17 cellular contexts compared by ENCODE assay signal in genomic region chr17:973053-973452, GRCh38. TPM values are rescaled to one million over a fixed set of nuclear protein-coding genes. Genes with fewer than 3 reads are reported as not detected.
DNase-seq lines count a peak whose midpoint lies in the region; ATAC-seq and TF ChIP-seq lines count a peak whose summit lies in the region.
"Had no signal": no experiment of that assay in that cellular context is flagged by ENCODE, and none has a peak within 500 bp of the region (broad histone marks: within the 10 kb centered on the region; RNA-seq: fewer than 3 reads in every experiment).

No MANE protein-coding gene starts in this region.

- DNase-seq in Calu3 (peak; percentile 16), NOMO-1 treated with dmso at 0.1 percent for 144 hours (lab: John Stamatoyannopoulos, UW; ENCODE audit: unreplicated experiment) (peak; percentile 53), nephron progenitor cell (no peak), D341Med (ENCODE audit: low spot score) (no peak), NCI-H2029 treated with DMSO at 0.1 percent for 48 hours (lab: John Stamatoyannopoulos, UW) (no peak), epidermal melanocyte (ENCODE audit: insufficient read length, low spot score) (no peak)
- DNase-seq: activated CD8-positive, alpha-beta memory T cell treated with anti-CD3 and anti-CD28 coated beads for 24 hours; adrenal gland; GF-D8; head of caudate nucleus; NCI-H1417 treated with DMSO at 0.1 percent for 48 hours; stimulated activated CD4-positive, alpha-beta T cell treated with anti-CD3 and anti-CD28 coated beads, Interleukin-15, amount 100 ng/mL, for 24 hours; stomach had no signal

- no peak for TF ChIP-seq CTCF in Calu3 (IDR thresholded peaks at IDR 0.05; ENCODE audit: unreplicated experiment)
- no peak for TF ChIP-seq CTCF in nephron progenitor cell (IDR thresholded peaks at IDR 0.05)

- H3K9me3 Mint-ChIP-seq in Calu3 (ENCODE audit: low read depth, unreplicated experiment): no peaks in the 10 kb centered on the region
- H3K9me3 Mint-ChIP-seq in nephron progenitor cell: peaks cover 14% of the 10 kb centered on the region
- H3K9me3 Mint-ChIP-seq: activated T-helper 2 cell treated with anti-CD3 and anti-CD28 coated beads, Interferon-gamma antibody, Interleukin-2, Interleukin-4, amounts not matched to agents 10 μg/mL and 5 μg/mL and 100 μg/mL, durations not matched to agents 14 hours and 24 hours and 36 hours had no signal

- no TSS peak for BruUV-seq in Calu3 (replicated peaks; lab: Mats Ljungman, UMichigan)

- H3K36me3 Mint-ChIP-seq in Calu3 (ENCODE audit: insufficient read depth, unreplicated experiment) (no peaks in the 10 kb centered on the region), nephron progenitor cell (ENCODE audit: low read depth) (peaks cover 66% of the 10 kb centered on the region)

- CTCF ChIA-PET in Calu3 (lab: Charles Lee): interaction anchor here (0.7 kb wide), 1 partner anchor 1386 kb away, joined by 3 read pairs; no protein-coding TSS in a partner anchor

- ATAC-seq in esophagus mucosa: peak; percentile 91
- ATAC-seq in HG03108 (IDR thresholded peaks at IDR 0.05; ENCODE audit: unreplicated experiment): no peak
- ATAC-seq: SK-N-SH treated with all-trans-retinoic acid at 6 μM for 48 hours had no signal

- intact Hi-C loops in Calu3 (cut with micrococcal nuclease; ENCODE audit: unreplicated experiment): no loop called here

- H3K27ac Mint-ChIP-seq in Calu3 (ENCODE audit: unreplicated experiment): no peak overlapping the region
- H3K27ac Mint-ChIP-seq in nephron progenitor cell: peak overlapping the region; percentile 26
- H3K27ac Mint-ChIP-seq: activated T-helper 2 cell treated with anti-CD3 and anti-CD28 coated beads, Interferon-gamma antibody, Interleukin-2, Interleukin-4, amounts not matched to agents 10 μg/mL and 5 μg/mL and 100 μg/mL, durations not matched to agents 14 hours and 24 hours and 36 hours had no signal

- H3K4me3 Mint-ChIP-seq in Calu3 (ENCODE audit: low read depth, unreplicated experiment): no peak overlapping the region
- no peak overlapping the region for H3K4me3 Mint-ChIP-seq in nephron progenitor cell

- peaks cover 6% of the 10 kb centered on the region for H3K27me3 Mint-ChIP-seq in Calu3 (ENCODE audit: unreplicated experiment)
- peaks cover 4% of the 10 kb centered on the region for H3K27me3 Mint-ChIP-seq in nephron progenitor cell (ENCODE audit: low read depth, poor library complexity)

- H3K4me1 Mint-ChIP-seq in Calu3 (ENCODE audit: low read depth, unreplicated experiment): peaks cover 6% of the 10 kb centered on the region
- H3K4me1 Mint-ChIP-seq in nephron progenitor cell: peaks cover 69% of the 10 kb centered on the region

RNA-seq across cellular contexts. Expression of gene NXN, which starts 6.5 kb away (rescaled TPM):
- total RNA-seq in Calu3 (2022) (1.8 and 2.3 TPM in 2 replicates), esophagus mucosa (30.8 TPM)

RNA-seq across cellular contexts. Expression of gene TIMM22, which starts 23.9 kb away (rescaled TPM):
- total RNA-seq in Calu3 (2022): 7.2 and 7.7 TPM in 2 replicates
- 9.4 TPM for total RNA-seq in esophagus mucosa

Comparison
In these comparisons a context has a peak if more than half of its experiments do, and no peak if none do; other contexts are left out.
1. DNase-seq: peak in Calu3 (single experiment) and NOMO-1 treated with dmso at 0.1 percent for 144 hours (single experiment); none in nephron progenitor cell (single experiment), D341Med (single experiment), NCI-H2029 treated with DMSO at 0.1 percent for 48 hours (single experiment) and epidermal melanocyte (single experiment).